8 cellular contexts compared by ENCODE assay signal in genomic region chr2:2698182-2699116, GRCh38.
A peak's percentile ranks its signal among the peaks of the same experiment; 100 is the strongest.
DNase-seq lines count a peak whose midpoint lies in the region; ATAC-seq, FAIRE-seq and TF ChIP-seq lines count a peak whose summit lies in the region.

No MANE protein-coding gene starts in this region.

- RAD21 ChIA-PET in GM12878 (lab: Charles Lee; ENCODE audit: unreplicated experiment), result no interaction called here

- H2AFZ ChIP-seq in GM12878 (ENCODE audit: control insufficient read depth, low read depth, low read length), result no peak overlapping the region

- H3K9ac ChIP-seq in GM12878 (ENCODE audit: control insufficient read depth, insufficient read depth, low read length), result no peak overlapping the region

- no peaks in the 10 kb centered on the region for H3K27me3 ChIP-seq in GM12878 (replicated peaks in 1 of 2; ENCODE audit: control insufficient read depth in 2 of 2, insufficient read depth in 2 of 2, low read length in 1 of 2)
- no peaks in the 10 kb centered on the region for H3K27me3 ChIP-seq in tibial nerve

- peak; percentile 3 to 33 (median 15); a peak in 3 of 6 replicates for TF ChIP-seq CTCF in GM12878 (IDR thresholded peaks at IDR 0.05 in 2 of 3, conservative IDR thresholded peaks at IDR 0.05 in 1 of 3; ENCODE audit: control insufficient read depth in 2 of 3, extremely low read depth in 1 of 3, insufficient read depth in 1 of 3, low read depth in 3 of 3, low read length in 3 of 3)
- no peak for TF ChIP-seq CTCF in tibial nerve (IDR thresholded peaks at IDR 0.05)

- SMC1A ChIA-PET in GM12878 (lab: Charles Lee; ENCODE audit: uncharacterized antibody, unreplicated experiment), result no interaction called here

- H4K20me1 ChIP-seq in GM12878 (ENCODE audit: control insufficient read depth, insufficient read depth), result no peaks in the 10 kb centered on the region

- H3K79me2 ChIP-seq in GM12878 (ENCODE audit: control insufficient read depth, insufficient read depth, low read length), result no peaks in the 10 kb centered on the region

- no peak for TF ChIP-seq EP300 in GM12878 (IDR thresholded peaks at IDR 0.05; ENCODE audit: borderline replicate concordance in 1 of 2, control insufficient read depth in 1 of 2, low read depth in 2 of 2, low read length in 2 of 2)
- no peak for TF ChIP-seq EP300 in tibial nerve (IDR thresholded peaks at IDR 0.05)

- CTCF ChIA-PET in GM12878 (lab: Yijun Ruan, JAX), result no interaction called here

- no peaks in the 10 kb centered on the region for H3K4me1 ChIP-seq in GM12878 (ENCODE audit: control insufficient read depth, insufficient read depth, low read length)
- no peaks in the 10 kb centered on the region for H3K4me1 ChIP-seq in tibial nerve

- no peak overlapping the region for H3K4me2 ChIP-seq in GM12878 (ENCODE audit: control insufficient read depth, insufficient read depth)

- TF ChIP-seq RAD21 in GM12878 (IDR thresholded peaks at IDR 0.05; ENCODE audit: insufficient read depth, low read depth, low read length), result no peak

- H3K27ac ChIP-seq in GM12878 (ENCODE audit: control insufficient read depth, insufficient read depth), result no peak overlapping the region
- no peak overlapping the region for H3K27ac ChIP-seq in tibial nerve

- 30% methylated on average over 23 of the region's 23 CpGs for WGBS in GM12878 (ENCODE audit: insufficient coverage, insufficient replicate concordance, low lambda C conversion rate, missing lambda C conversion rate)
- WGBS in tibial nerve, 2 donors, result 74 to 83% methylated on average over 22 to 23 of the region's 23 CpGs

- FAIRE-seq in GM12878 (lab: Jason Lieb, UNC), result no peak

- in situ Hi-C loops in GM12878 (cut with MboI), result no loop called here

- TF ChIP-seq POLR2A in GM12878 (IDR thresholded peaks at IDR 0.05; ENCODE audit: low read depth, low read length) (no peak), tibial nerve (IDR thresholded peaks at IDR 0.05) (no peak)

- DNase-seq in stimulated activated CD4-positive, alpha-beta T cell treated with anti-CD3 and anti-CD28 coated beads, Interleukin-15, amount 100 ng/mL, for 24 hours, result peak; percentile 23
- no peak for DNase-seq in stimulated activated CD4-positive, alpha-beta T cell treated with anti-CD3 and anti-CD28 coated beads, Interleukin-4, amount 100 ng/mL, for 24 hours
- DNase-seq in NCI-H1694 treated with DMSO at 0.1 percent for 48 hours (lab: John Stamatoyannopoulos, UW), result peak; percentile 82
- DNase-seq in GM12878 (ENCODE audit: low read depth, low spot score), result no peak
- DNase-seq in cerebellar nuclear complex (lab: John Stamatoyannopoulos, UW), result no peak
- DNase-seq in tibial nerve (ENCODE audit: low spot score in 2 of 2), result no peak

- intact Hi-C loops in GM12878 (cut with micrococcal nuclease; ENCODE audit: unreplicated experiment), result no loop called here

- H3K9me3 ChIP-seq in GM12878 (replicated peaks; ENCODE audit: control insufficient read depth, insufficient read depth, low read length) (no peaks in the 10 kb centered on the region), tibial nerve (no peaks in the 10 kb centered on the region)

- H3K4me3 ChIP-seq in GM12878, result no peak overlapping the region
- H3K4me3 ChIP-seq in tibial nerve, result no peak overlapping the region

- ATAC-seq in GM12878 (peak; percentile 45; the same call in 1 of the 3 replicates), HG02571 (IDR thresholded peaks at IDR 0.05; ENCODE audit: unreplicated experiment) (no peak), GM21528 (IDR thresholded peaks at IDR 0.05; ENCODE audit: low FRiP score, unreplicated experiment) (no peak)

- H3K36me3 ChIP-seq in GM12878 (ENCODE audit: control insufficient read depth in 2 of 2, insufficient read depth in 2 of 2, low read length in 1 of 2), result no peaks in the 10 kb centered on the region
- no peaks in the 10 kb centered on the region for H3K36me3 ChIP-seq in tibial nerve

- POLR2A ChIA-PET in GM12878 (lab: Charles Lee), result no interaction called here

- no TSS peak for BruUV-seq in GM12878 (replicated peaks; lab: Mats Ljungman, UMichigan)

TF ChIP-seq in GM12878, 131 proteins besides CTCF, POLR2A, EP300 and RAD21:
- TF ChIP-seq ZBTB4 (CRISPR knock-in tag; IDR thresholded peaks at IDR 0.05) (no peak), MLLT1 (IDR thresholded peaks at IDR 0.05) (no peak), CBX5 (IDR thresholded peaks at IDR 0.05; ENCODE audit: low read depth) (no peak), SMC3 (IDR thresholded peaks at IDR 0.05; ENCODE audit: borderline replicate concordance, low read length) (peak; percentile 27; the same call in 1 of the 2 replicates), PAX8 (IDR thresholded peaks at IDR 0.05) (no peak), EGR1 (IDR thresholded peaks at IDR 0.05; ENCODE audit: borderline replicate concordance in 1 of 2, low read depth in 2 of 2, low read length in 2 of 2) (no peak), RAD51 (IDR thresholded peaks at IDR 0.05) (no peak), MYC (IDR thresholded peaks at IDR 0.05; ENCODE audit: insufficient read depth, insufficient read length, insufficient replicate concordance, low read length, severe bottlenecking) (no peak)

Comparison
In these comparisons a context has a peak if more than half of its experiments do, and no peak if none do; other contexts are left out.
1. DNase-seq: peak in stimulated activated CD4-positive, alpha-beta T cell treated with anti-CD3 and anti-CD28 coated beads, Interleukin-15, amount 100 ng/mL, for 24 hours (single experiment) and NCI-H1694 treated with DMSO at 0.1 percent for 48 hours (single experiment); none in stimulated activated CD4-positive, alpha-beta T cell treated with anti-CD3 and anti-CD28 coated beads, Interleukin-4, amount 100 ng/mL, for 24 hours (single experiment), GM12878 (single experiment), cerebellar nuclear complex (0 of 2) and tibial nerve (0 of 2).
2. CTCF ChIP-seq: peak in GM12878 (3 of 3); none in tibial nerve (0 of 5).